ENCODE assay signal across 1 cellular context in the genomic region with DNA sequence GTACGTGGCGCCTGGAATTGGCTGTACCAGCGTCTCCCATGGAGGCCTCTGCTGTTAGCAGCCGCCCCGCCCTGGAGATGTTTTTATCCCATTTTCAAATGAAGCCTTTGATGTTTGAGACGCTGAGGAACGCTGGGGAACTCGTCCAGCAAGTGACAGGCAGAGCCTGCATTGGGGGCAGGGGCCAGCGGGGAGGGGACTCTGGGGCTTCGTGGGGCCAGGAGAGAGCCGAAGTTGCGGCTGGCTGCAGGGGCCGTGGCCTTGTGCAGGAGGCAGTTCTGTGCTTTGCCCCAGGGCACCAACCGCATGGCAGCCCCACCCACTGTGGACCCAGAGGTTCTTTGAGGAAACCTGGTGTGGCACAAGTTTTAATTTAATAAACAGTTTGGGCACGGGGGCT.
TF ChIP-seq lines count a peak whose summit lies in the region.

No MANE protein-coding gene starts in this region.

TF ChIP-seq in HepG2, 621 proteins besides CTCF, POLR2A, EP300 and RAD21:
- TF ChIP-seq ZNF614 (CRISPR knock-in tag; IDR thresholded peaks at IDR 0.05; ENCODE audit: borderline replicate concordance) (no peak), BCL6 (CRISPR knock-in tag; IDR thresholded peaks at IDR 0.05) (no peak), HCFC1 (IDR thresholded peaks at IDR 0.05; ENCODE audit: low read depth, low read length) (no peak), KDM6A (CRISPR knock-in tag; IDR thresholded peaks at IDR 0.05; ENCODE audit: low read depth) (no peak), HNRNPL (IDR thresholded peaks at IDR 0.05; ENCODE audit: low read depth, low read length) (no peak), ZNF670 (CRISPR knock-in tag; IDR thresholded peaks at IDR 0.05; ENCODE audit: borderline replicate concordance) (no peak), ZNF354B (CRISPR knock-in tag; IDR thresholded peaks at IDR 0.05) (no peak), TBX3 (IDR thresholded peaks at IDR 0.05; ENCODE audit: borderline replicate concordance) (no peak), SRY (CRISPR knock-in tag; IDR thresholded peaks at IDR 0.05) (no peak), ARID2 (CRISPR knock-in tag; IDR thresholded peaks at IDR 0.05; ENCODE audit: borderline replicate concordance) (no peak), CREB1 (IDR thresholded peaks at IDR 0.05) (no peak), CREB1 (CRISPR knock-in tag; IDR thresholded peaks at IDR 0.05) (no peak), ZNF607 (CRISPR knock-in tag; IDR thresholded peaks at IDR 0.05; ENCODE audit: borderline replicate concordance) (no peak), PHF21A (CRISPR knock-in tag; IDR thresholded peaks at IDR 0.05) (no peak)
- TF ChIP-seq, protein P1, sequence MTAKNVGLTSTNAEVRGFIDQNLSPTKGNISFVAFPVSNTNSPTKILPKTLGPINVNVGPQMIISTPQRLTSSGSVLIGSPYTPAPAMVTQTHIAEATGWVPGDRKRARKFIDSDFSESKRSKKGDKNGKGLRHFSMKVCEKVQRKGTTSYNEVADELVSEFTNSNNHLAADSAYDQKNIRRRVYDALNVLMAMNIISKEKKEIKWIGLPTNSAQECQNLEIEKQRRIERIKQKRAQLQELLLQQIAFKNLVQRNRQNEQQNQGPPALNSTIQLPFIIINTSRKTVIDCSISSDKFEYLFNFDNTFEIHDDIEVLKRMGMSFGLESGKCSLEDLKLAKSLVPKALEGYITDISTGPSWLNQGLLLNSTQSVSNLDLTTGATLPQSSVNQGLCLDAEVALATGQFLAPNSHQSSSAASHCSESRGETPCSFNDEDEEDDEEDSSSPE (CRISPR knock-in tag; IDR thresholded peaks at IDR 0.05) = no peak
- TF ChIP-seq, protein P2, sequence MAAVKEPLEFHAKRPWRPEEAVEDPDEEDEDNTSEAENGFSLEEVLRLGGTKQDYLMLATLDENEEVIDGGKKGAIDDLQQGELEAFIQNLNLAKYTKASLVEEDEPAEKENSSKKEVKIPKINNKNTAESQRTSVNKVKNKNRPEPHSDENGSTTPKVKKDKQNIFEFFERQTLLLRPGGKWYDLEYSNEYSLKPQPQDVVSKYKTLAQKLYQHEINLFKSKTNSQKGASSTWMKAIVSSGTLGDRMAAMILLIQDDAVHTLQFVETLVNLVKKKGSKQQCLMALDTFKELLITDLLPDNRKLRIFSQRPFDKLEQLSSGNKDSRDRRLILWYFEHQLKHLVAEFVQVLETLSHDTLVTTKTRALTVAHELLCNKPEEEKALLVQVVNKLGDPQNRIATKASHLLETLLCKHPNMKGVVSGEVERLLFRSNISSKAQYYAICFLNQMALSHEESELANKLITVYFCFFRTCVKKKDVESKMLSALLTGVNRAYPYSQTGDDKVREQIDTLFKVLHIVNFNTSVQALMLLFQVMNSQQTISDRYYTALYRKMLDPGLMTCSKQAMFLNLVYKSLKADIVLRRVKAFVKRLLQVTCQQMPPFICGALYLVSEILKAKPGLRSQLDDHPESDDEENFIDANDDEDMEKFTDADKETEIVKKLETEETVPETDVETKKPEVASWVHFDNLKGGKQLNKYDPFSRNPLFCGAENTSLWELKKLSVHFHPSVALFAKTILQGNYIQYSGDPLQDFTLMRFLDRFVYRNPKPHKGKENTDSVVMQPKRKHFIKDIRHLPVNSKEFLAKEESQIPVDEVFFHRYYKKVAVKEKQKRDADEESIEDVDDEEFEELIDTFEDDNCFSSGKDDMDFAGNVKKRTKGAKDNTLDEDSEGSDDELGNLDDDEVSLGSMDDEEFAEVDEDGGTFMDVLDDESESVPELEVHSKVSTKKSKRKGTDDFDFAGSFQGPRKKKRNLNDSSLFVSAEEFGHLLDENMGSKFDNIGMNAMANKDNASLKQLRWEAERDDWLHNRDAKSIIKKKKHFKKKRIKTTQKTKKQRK (IDR thresholded peaks at IDR 0.05; ENCODE audit: low read length) = no peak
